ENCODE assay signal across 8 cellular contexts in the genomic region with DNA sequence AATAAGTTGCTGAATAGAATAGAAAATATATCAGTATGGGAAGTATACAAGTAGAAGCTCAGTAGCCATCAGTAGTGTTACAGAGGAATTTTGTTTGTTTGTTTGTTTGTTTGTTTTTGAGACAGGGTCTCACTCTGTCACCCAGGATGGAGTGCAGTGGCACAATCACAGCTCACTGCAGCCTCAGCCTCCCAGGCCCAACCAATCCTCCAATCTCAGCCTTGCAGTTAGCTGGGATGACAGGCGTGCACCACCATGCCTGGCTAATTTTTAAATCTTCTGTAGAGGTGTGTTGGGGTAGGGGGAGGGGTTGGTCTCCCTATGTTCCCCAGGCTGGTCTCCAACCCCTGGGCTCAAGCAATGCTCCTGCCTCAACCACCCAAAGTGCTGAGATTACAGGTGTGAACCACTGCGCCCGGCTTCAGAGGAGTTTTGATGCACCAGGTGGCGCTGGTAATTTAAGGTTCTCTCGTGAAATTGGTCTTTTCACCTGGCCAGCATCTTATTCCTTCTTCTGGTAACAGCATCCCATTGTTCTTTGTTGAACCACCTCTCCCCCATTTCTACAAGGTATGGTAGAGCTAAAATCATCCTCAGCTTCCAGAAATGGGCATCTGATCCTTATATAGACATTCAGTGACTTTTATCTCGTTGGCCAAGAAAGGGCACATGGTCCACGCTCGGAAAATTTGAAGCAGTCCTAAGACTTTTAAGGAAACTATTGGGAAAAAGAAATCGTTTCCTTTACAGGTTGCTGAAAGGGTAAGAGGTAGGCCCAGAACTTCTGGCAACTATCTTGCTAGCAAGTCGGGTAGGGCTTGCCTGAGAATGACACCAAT.
A peak's percentile ranks its signal among the peaks of the same experiment; 100 is the strongest.
DNase-seq lines count a peak whose midpoint lies in the region; ATAC-seq, FAIRE-seq and TF ChIP-seq lines count a peak whose summit lies in the region.

No MANE protein-coding gene starts in this region.

- TF ChIP-seq CTCF in keratinocyte (optimal IDR thresholded peaks at IDR 0.05 in 1 of 3, IDR thresholded peaks at IDR 0.05 in 1 of 3, conservative IDR thresholded peaks at IDR 0.05 in 1 of 3; ENCODE audit: extremely low read depth in 1 of 3, insufficient read depth in 2 of 3, low read length in 3 of 3) = peak; percentile 53 to 73 (median 58)

- H3K9me1 ChIP-seq in keratinocyte (ENCODE audit: control insufficient read depth, extremely low read depth, insufficient read depth, low read length) = no peaks in the 10 kb centered on the region

- no peak overlapping the region for H3K4me2 ChIP-seq in keratinocyte (ENCODE audit: control insufficient read depth, extremely low read depth, insufficient read depth, low read depth, low read length)

- H3K9ac ChIP-seq in keratinocyte (ENCODE audit: control insufficient read depth, extremely low read depth, insufficient read depth, low read length) = no peak overlapping the region

- dilution Hi-C loops in keratinocyte (cut with MboI; ENCODE audit: extremely low pct_ligation_motif_present, low sequenced_read_pairs) = no loop called here

- no peak overlapping the region for H2AFZ ChIP-seq in keratinocyte (ENCODE audit: control insufficient read depth, low read length)

- no peaks in the 10 kb centered on the region for H3K27me3 ChIP-seq in keratinocyte (ENCODE audit: control insufficient read depth, extremely low read depth, insufficient read depth, low read length)

- no peaks in the 10 kb centered on the region for H3K79me2 ChIP-seq in keratinocyte (ENCODE audit: control insufficient read depth, insufficient read depth, low read length)

- no peak overlapping the region for H3K4me3 ChIP-seq in keratinocyte (ENCODE audit: control insufficient read depth in 2 of 3, extremely low read depth in 1 of 3, insufficient read depth in 2 of 3, low read depth in 1 of 3, low read length in 3 of 3)

- ATAC-seq in GM18858 (IDR thresholded peaks at IDR 0.05; ENCODE audit: unreplicated experiment) = peak; percentile 79
- ATAC-seq in HG02840 (IDR thresholded peaks at IDR 0.05; ENCODE audit: low FRiP score, unreplicated experiment) = peak; percentile 57

- no peaks in the 10 kb centered on the region for H3K36me3 ChIP-seq in keratinocyte (ENCODE audit: control insufficient read depth in 2 of 2, extremely low read depth in 1 of 2, insufficient read depth in 2 of 2, low read length in 2 of 2)

- H3K27ac ChIP-seq in keratinocyte (ENCODE audit: control insufficient read depth, insufficient read depth, low read length) = no peak overlapping the region

- DNase-seq in RPMI7951 (ENCODE audit: low read depth) (peak; percentile 28), keratinocyte (ENCODE audit: low read depth, low spot score) (no peak), NCI-H146 (lab: John Stamatoyannopoulos, UW) (no peak), NCI-H446 treated with DMSO at 0.1 percent for 48 hours (lab: John Stamatoyannopoulos, UW) (no peak)
- peak; percentile 62 for DNase-seq in activated naive CD4-positive, alpha-beta T cell treated with Interleukin-2 at 50 U/mL for 16 hours
- DNase-seq in stimulated activated CD8-positive, alpha-beta memory T cell treated with anti-CD3 and anti-CD28 coated beads, Interleukin-4, amount 100 ng/mL, for 1 hour (ENCODE audit: low read depth in 2 of 2, low spot score in 1 of 2) = peak; percentile 16 to 43

- H4K20me1 ChIP-seq in keratinocyte (ENCODE audit: control insufficient read depth, extremely low read depth, insufficient read depth, low read length) = no peaks in the 10 kb centered on the region

- H3K4me1 ChIP-seq in keratinocyte (ENCODE audit: control insufficient read depth, extremely low read depth, insufficient read depth, low read length) = peaks cover 6% of the 10 kb centered on the region

- no peaks in the 10 kb centered on the region for H3K9me3 ChIP-seq in keratinocyte (ENCODE audit: control insufficient read depth, low read depth, low read length)

- FAIRE-seq in keratinocyte (lab: Jason Lieb, UNC) = peak; percentile 66

Comparison
In these comparisons a context has a peak if more than half of its experiments do, and no peak if none do; other contexts are left out.
1. DNase-seq: peak in RPMI7951 (single experiment), activated naive CD4-positive, alpha-beta T cell treated with Interleukin-2 at 50 U/mL for 16 hours (single experiment) and stimulated activated CD8-positive, alpha-beta memory T cell treated with anti-CD3 and anti-CD28 coated beads, Interleukin-4, amount 100 ng/mL, for 1 hour (2 of 2); none in keratinocyte (single experiment), NCI-H146 (single experiment) and NCI-H446 treated with DMSO at 0.1 percent for 48 hours (single experiment).